Comparison of ENCODE assay signal across 1 cellular context in the genomic region with DNA sequence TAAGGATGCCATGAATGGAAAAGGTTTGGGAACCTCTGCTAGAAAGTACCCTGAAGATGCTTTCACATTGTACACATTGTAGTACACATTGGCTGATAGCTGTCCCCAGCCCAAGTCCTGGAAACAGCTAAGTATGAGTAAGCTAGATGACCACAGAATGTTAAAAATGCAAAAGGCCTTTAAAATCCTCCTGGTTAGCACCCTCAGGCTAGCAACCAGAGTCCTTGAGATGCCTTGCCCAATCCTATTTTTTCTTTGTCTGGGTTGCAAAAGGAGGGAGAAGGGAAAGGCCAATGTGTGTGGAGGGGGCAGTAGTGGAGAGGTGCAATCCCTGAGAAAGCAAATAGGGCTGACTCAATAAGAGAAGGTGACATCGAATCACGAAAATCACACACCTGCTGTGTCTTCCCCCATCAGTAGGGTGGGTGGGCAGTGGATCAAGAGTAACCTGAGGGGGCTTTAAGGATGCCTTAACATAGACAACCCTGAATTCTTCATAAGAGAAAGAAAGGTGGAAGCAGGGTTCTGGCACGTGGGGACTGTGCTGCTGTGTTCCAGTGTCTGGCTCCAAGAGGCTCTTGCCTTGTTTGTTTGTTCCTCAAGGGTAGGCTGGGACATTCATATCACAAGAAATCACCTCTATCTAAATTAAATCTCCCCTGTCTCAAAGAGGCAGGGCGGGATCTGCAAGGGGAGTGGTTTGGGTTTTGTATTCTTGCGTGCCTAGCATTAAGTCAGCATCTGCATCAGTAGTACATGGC.
TF ChIP-seq lines count a peak whose summit lies in the region.

No MANE protein-coding gene starts in this region.

TF ChIP-seq in SK-N-SH treated with all-trans-retinoic acid at 6 μM for 48 hours, 23 proteins besides CTCF, POLR2A, EP300 and RAD21 (continued from another document):
- TF ChIP-seq, protein P1, sequence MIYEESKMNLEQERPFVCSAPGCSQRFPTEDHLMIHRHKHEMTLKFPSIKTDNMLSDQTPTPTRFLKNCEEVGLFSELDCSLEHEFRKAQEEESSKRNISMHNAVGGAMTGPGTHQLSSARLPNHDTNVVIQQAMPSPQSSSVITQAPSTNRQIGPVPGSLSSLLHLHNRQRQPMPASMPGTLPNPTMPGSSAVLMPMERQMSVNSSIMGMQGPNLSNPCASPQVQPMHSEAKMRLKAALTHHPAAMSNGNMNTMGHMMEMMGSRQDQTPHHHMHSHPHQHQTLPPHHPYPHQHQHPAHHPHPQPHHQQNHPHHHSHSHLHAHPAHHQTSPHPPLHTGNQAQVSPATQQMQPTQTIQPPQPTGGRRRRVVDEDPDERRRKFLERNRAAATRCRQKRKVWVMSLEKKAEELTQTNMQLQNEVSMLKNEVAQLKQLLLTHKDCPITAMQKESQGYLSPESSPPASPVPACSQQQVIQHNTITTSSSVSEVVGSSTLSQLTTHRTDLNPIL (CRISPR knock-in tag; IDR thresholded peaks at IDR 0.05; ENCODE audit: low read depth): no peak
- TF ChIP-seq CSDC2 (CRISPR knock-in tag; IDR thresholded peaks at IDR 0.05) (no peak), ARNTL (CRISPR knock-in tag; IDR thresholded peaks at IDR 0.05; ENCODE audit: borderline replicate concordance, low read depth) (no peak), ZNF70 (CRISPR knock-in tag; IDR thresholded peaks at IDR 0.05) (no peak), PPARA (CRISPR knock-in tag; IDR thresholded peaks at IDR 0.05; ENCODE audit: borderline replicate concordance) (no peak), ISL1 (CRISPR knock-in tag; IDR thresholded peaks at IDR 0.05) (no peak), BACH2 (CRISPR knock-in tag; IDR thresholded peaks at IDR 0.05; ENCODE audit: borderline replicate concordance) (no peak), ZC3H10 (CRISPR knock-in tag; IDR thresholded peaks at IDR 0.05) (no peak), TOX (CRISPR knock-in tag; IDR thresholded peaks at IDR 0.05; ENCODE audit: borderline replicate concordance) (no peak), ESRRG (CRISPR knock-in tag; IDR thresholded peaks at IDR 0.05) (no peak)
